In genomic region chr12:1093166-1093751, GRCh38 we compare ENCODE assay signal across 8 cellular contexts.
DNase-seq lines count a peak whose midpoint lies in the region; ATAC-seq and TF ChIP-seq lines count a peak whose summit lies in the region.

No MANE protein-coding gene starts in this region.

- TF ChIP-seq CTCF in HL-60 (IDR thresholded peaks at IDR 0.05; ENCODE audit: insufficient read depth, low read length) (peak; percentile 47), astrocyte of the cerebellum (IDR thresholded peaks at IDR 0.05; ENCODE audit: low read depth, low read length, missing control alignments) (peak; percentile 79)

- H3K27ac ChIP-seq in HL-60 (replicated peaks): no peak overlapping the region

- H3K4me3 ChIP-seq in HL-60 (replicated peaks; ENCODE audit: insufficient read depth, low read length) (no peak overlapping the region), astrocyte of the cerebellum (ENCODE audit: low read depth, low read length) (no peak overlapping the region)

- H3K27me3 ChIP-seq in HL-60 (ENCODE audit: insufficient read depth, poor library complexity, severe bottlenecking): no peaks in the 10 kb centered on the region

- ATAC-seq in HG02981 (IDR thresholded peaks at IDR 0.05; ENCODE audit: unreplicated experiment): no peak

- in situ Hi-C loops in astrocyte of the cerebellum (cut with HindIII; ENCODE audit: low sequenced_read_pairs): no loop called here

- DNase-seq in DMS53 treated with DMSO at 0.1 percent for 48 hours (lab: John Stamatoyannopoulos, UW; ENCODE audit: unreplicated experiment): peak; percentile 63
- DNase-seq in HL-60 (ENCODE audit: low read depth in 1 of 2, low spot score in 1 of 2): peak in 1 of 2 experiments; percentile 51
- peak; percentile 57 for DNase-seq in NCI-H774 (lab: John Stamatoyannopoulos, UW)
- DNase-seq in astrocyte of the cerebellum (ENCODE audit: low read depth): peak; percentile 57
- DNase-seq in iPS-NIHi7 (ENCODE audit: extremely low spot score): peak; percentile 52
- peak; percentile 81 for DNase-seq in superior temporal gyrus (ENCODE audit: extremely low spot score)
- no peak for DNase-seq in activated CD8-positive, alpha-beta memory T cell treated with anti-CD3 and anti-CD28 coated beads, Interleukin-2, amount 50 U/mL, for 4 hours
